Comparison of ENCODE assay signal across 14 cellular contexts in the genomic region with DNA sequence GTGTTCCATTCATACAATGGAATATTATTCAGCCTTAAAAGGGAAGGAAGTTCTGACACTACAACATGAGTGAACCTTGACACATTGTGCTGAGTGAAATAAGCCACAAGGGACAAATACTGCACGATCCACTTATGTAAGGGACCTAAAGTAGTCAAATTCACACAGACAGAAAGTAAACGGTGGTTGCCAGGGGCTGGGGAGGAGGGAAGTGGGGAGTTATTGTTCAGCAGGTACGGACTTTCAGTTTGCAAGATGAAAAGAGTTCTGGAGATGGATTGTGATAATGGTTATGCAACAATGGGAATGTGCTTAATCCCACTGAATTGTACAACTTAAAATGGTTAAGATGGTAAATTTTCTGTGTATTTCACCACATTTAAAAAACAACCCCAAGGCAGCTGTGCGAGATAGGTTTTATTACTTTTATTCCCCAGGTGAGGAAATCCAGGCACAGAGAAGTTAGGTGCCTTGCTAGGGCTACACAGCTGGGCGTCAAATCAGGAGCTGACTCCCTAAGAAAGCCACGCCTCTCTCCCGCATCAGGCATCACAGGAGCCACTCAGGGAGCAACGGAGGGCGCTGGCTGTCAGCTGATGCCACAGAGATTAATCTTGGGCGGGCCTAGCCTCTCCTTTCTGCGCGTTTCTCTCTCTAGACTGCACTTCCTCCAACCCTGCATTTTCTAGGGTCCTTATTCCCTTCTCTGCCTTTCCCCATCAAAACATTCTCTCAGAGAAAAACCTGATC. TPM values are rescaled to one million over a fixed set of nuclear protein-coding genes. Genes with fewer than 3 reads are reported as not detected.
DNase-seq lines count a peak whose midpoint lies in the region; ATAC-seq, FAIRE-seq and TF ChIP-seq lines count a peak whose summit lies in the region.
"Had no signal": no experiment of that assay in that cellular context is flagged by ENCODE, and none has a peak within 500 bp of the region (broad histone marks: within the 10 kb centered on the region; RNA-seq: fewer than 3 reads in every experiment).

No MANE protein-coding gene starts in this region.

- peak; percentile 47 for FAIRE-seq in endothelial cell of umbilical vein (lab: Jason Lieb, UNC)
- FAIRE-seq: endometrium, GM12892 had no signal

- RAD21 ChIA-PET in HCT116 (lab: Charles Lee; ENCODE audit: low non-redundant PET in 1 of 2, low total read pairs in 2 of 2, uncharacterized antibody in 2 of 2, unreplicated experiment in 2 of 2) = interaction anchor here in 1 of 2 experiments (0.6 kb wide), 1 partner anchor 136 kb away, joined by 3 read pairs; no protein-coding TSS in a partner anchor

- intact Hi-C loops in HCT116 (cut with micrococcal nuclease) (no loop called here), endothelial cell of umbilical vein (cut with micrococcal nuclease) (no loop called here), psoas muscle (cut with DNase I) (no loop called here)

- H3K27me3 Mint-ChIP-seq in activated naive CD8-positive, alpha-beta T cell treated with anti-CD3 and anti-CD28 coated beads for 36 hours = no peaks in the 10 kb centered on the region

- CTCF ChIA-PET in HCT116 (lab: Charles Lee) (no interaction called here), endothelial cell of umbilical vein (lab: Charles Lee) (interaction anchor here (1.9 kb wide), 1 partner anchor 11 kb away, joined by 5 read pairs; no protein-coding TSS in a partner anchor)

- H2AFZ ChIP-seq in HCT116 (ENCODE audit: low read depth, low read length, poor library complexity, severe bottlenecking) (peak overlapping the region; percentile 70), endothelial cell of umbilical vein (ENCODE audit: low read depth, low read length) (no peak overlapping the region)

- TF ChIP-seq CTCF in HCT116 (IDR thresholded peaks at IDR 0.05 in 2 of 3, conservative IDR thresholded peaks at IDR 0.05 in 1 of 3; ENCODE audit: borderline replicate concordance in 1 of 3, insufficient read depth in 1 of 3, low read depth in 2 of 3, low read length in 2 of 3) (no peak), endothelial cell of umbilical vein (IDR thresholded peaks at IDR 0.05; ENCODE audit: extremely low read depth in 1 of 2, insufficient read depth in 1 of 2, low read depth in 1 of 2, low read length in 2 of 2) (no peak), psoas muscle (IDR thresholded peaks at IDR 0.05) (no peak)

- H3K4me2 ChIP-seq in HCT116 (ENCODE audit: low read length) (peak overlapping the region; percentile 26), endothelial cell of umbilical vein (ENCODE audit: insufficient read depth, low read length) (no peak overlapping the region)
- H3K4me2 ChIP-seq: KMS-11 had no signal

- ATAC-seq in HCT116 = peak; percentile 97
- peak in 3 of 4 donors; percentile 57 to 63 (median 58) for ATAC-seq in psoas muscle

- H3K9me3 ChIP-seq in HCT116 (ENCODE audit: control insufficient read depth in 1 of 2, insufficient read depth in 1 of 2, low read depth in 1 of 2, low read length in 2 of 2) = no peaks in the 10 kb centered on the region
- H3K9me3 ChIP-seq in endothelial cell of umbilical vein (replicated peaks; ENCODE audit: control insufficient read depth, insufficient read depth, low read length) = no peaks in the 10 kb centered on the region
- no peaks in the 10 kb centered on the region for H3K9me3 ChIP-seq in psoas muscle
- H3K9me3 ChIP-seq: suprapubic skin had no signal

- H3K9me1 ChIP-seq in endothelial cell of umbilical vein (replicated peaks; ENCODE audit: control insufficient read depth, extremely low read depth, insufficient read depth, low read length) = no peaks in the 10 kb centered on the region

- POLR2A ChIA-PET in HCT116 (lab: Charles Lee) = no interaction called here
- POLR2A ChIA-PET in endothelial cell of umbilical vein (lab: Charles Lee) = no interaction called here

- H3K4me1 ChIP-seq in HCT116 (ENCODE audit: control insufficient read depth in 1 of 2, insufficient read depth in 2 of 2, low read length in 2 of 2) (peaks cover 0 to 10% of the 10 kb centered on the region in 2 experiments; a peak in 2 of 4 replicates), endothelial cell of umbilical vein (ENCODE audit: control insufficient read depth, extremely low read depth, insufficient read depth, low read length) (no peaks in the 10 kb centered on the region), psoas muscle (peaks cover 12% of the 10 kb centered on the region)

- no peaks in the 10 kb centered on the region for H3K9me3 Mint-ChIP-seq in activated naive CD8-positive, alpha-beta T cell treated with anti-CD3 and anti-CD28 coated beads for 36 hours

- H3K36me3 Mint-ChIP-seq in activated naive CD8-positive, alpha-beta T cell treated with anti-CD3 and anti-CD28 coated beads for 36 hours = no peaks in the 10 kb centered on the region

- TF ChIP-seq POLR2A in HCT116 (IDR thresholded peaks at IDR 0.05; ENCODE audit: borderline replicate concordance, extremely low read depth, insufficient read depth, insufficient read length) (no peak), endothelial cell of umbilical vein (IDR thresholded peaks at IDR 0.05; ENCODE audit: low read depth, low read length) (no peak)

- no peak overlapping the region for H3K27ac Mint-ChIP-seq in activated naive CD8-positive, alpha-beta T cell treated with anti-CD3 and anti-CD28 coated beads for 36 hours

- BruUV-seq in HCT116 (replicated peaks; lab: Mats Ljungman, UMichigan) (no TSS peak), endothelial cell of umbilical vein (replicated peaks; lab: Mats Ljungman, UMichigan) (no TSS peak)

- no peaks in the 10 kb centered on the region for H3K9me2 ChIP-seq in HCT116 (ENCODE audit: insufficient read depth)

- H3K27ac ChIP-seq in HCT116 (ENCODE audit: low read depth, low read length) (no peak overlapping the region), endothelial cell of umbilical vein (ENCODE audit: insufficient read depth, low read depth, low read length) (no peak overlapping the region), psoas muscle (no peak overlapping the region)
- H3K27ac ChIP-seq: KMS-11, suprapubic skin had no signal

- WGBS in psoas muscle, 3 donors = 60 to 73% (median 65%) methylated on average over 12 of the region's 12 CpGs

- H3K4me3 ChIP-seq in HCT116 (replicated peaks in 1 of 2; ENCODE audit: low read depth in 1 of 2, low read length in 2 of 2) (no peak overlapping the region), endothelial cell of umbilical vein (replicated peaks in 1 of 3; ENCODE audit: insufficient read depth in 1 of 3, low read depth in 1 of 3, low read length in 3 of 3) (no peak overlapping the region), psoas muscle (no peak overlapping the region)
- H3K4me3 ChIP-seq: suprapubic skin had no signal

- H4K20me1 ChIP-seq in HCT116 (ENCODE audit: insufficient read depth) = no peaks in the 10 kb centered on the region
- H4K20me1 ChIP-seq in endothelial cell of umbilical vein (replicated peaks; ENCODE audit: control insufficient read depth, extremely low read depth, insufficient read depth, low read length) = no peaks in the 10 kb centered on the region

- H3K36me3 ChIP-seq in HCT116 (ENCODE audit: control insufficient read depth in 1 of 2, insufficient read depth in 2 of 2, low read length in 2 of 2) = no peaks in the 10 kb centered on the region
- H3K36me3 ChIP-seq in endothelial cell of umbilical vein (ENCODE audit: control insufficient read depth in 2 of 2, extremely low read depth in 1 of 2, insufficient read depth in 2 of 2, low read length in 2 of 2) = no peaks in the 10 kb centered on the region
- no peaks in the 10 kb centered on the region for H3K36me3 ChIP-seq in psoas muscle (ENCODE audit: insufficient read depth in 1 of 2, low read depth in 1 of 2)
- H3K36me3 ChIP-seq: suprapubic skin had no signal

- no peaks in the 10 kb centered on the region for H3K4me1 Mint-ChIP-seq in activated naive CD8-positive, alpha-beta T cell treated with anti-CD3 and anti-CD28 coated beads for 36 hours

- H3K79me2 ChIP-seq in HCT116 (ENCODE audit: insufficient read depth, low read length) (no peaks in the 10 kb centered on the region), endothelial cell of umbilical vein (ENCODE audit: control insufficient read depth, insufficient read depth, low read length) (no peaks in the 10 kb centered on the region)

- no peak for TF ChIP-seq RAD21 in HCT116 (IDR thresholded peaks at IDR 0.05; ENCODE audit: low read depth)

- no peak overlapping the region for H3K9ac ChIP-seq in HCT116 (ENCODE audit: low read length)
- H3K9ac ChIP-seq in endothelial cell of umbilical vein (replicated peaks; ENCODE audit: extremely low read depth, insufficient read depth, low read length) = no peak overlapping the region
- H3K9ac ChIP-seq: KMS-11 had no signal

- dilution Hi-C loops in endothelial cell of umbilical vein (cut with MboI; ENCODE audit: extremely low pct_ligation_motif_present, low sequenced_read_pairs) = no loop called here

- no peak for DNase-seq in HCT116 (ENCODE audit: low read depth, low spot score)
- DNase-seq in NCI-H524 (lab: John Stamatoyannopoulos, UW) = peak; percentile 49 to 70
- DNase-seq in endothelial cell of umbilical vein (ENCODE audit: low read depth, low spot score) = peak; percentile 40
- no peak for DNase-seq in psoas muscle
- no peak for DNase-seq in activated naive CD8-positive, alpha-beta T cell treated with anti-CD3 and anti-CD28 coated beads for 36 hours
- DNase-seq in activated CD4-positive, alpha-beta T cell treated with anti-CD3 and anti-CD28 coated beads, Interleukin-2, amount 50 U/mL, for 1 hour = no peak
- no peak for DNase-seq in NK-92 treated with Interleukin-12 subunit alpha and Interleukin-12 subunit beta, amount 100 ng/mL, for 24 hours (lab: John Stamatoyannopoulos, UW)
- DNase-seq: amygdala; NCI-H446 treated with DMSO at 0.1 percent for 48 hours; stimulated activated CD4-positive, alpha-beta T cell treated with anti-CD3 and anti-CD28 coated beads, Interleukin-4, amount 100 ng/mL, for 4 hours had no signal

- no peak overlapping the region for H3K4me3 Mint-ChIP-seq in activated naive CD8-positive, alpha-beta T cell treated with anti-CD3 and anti-CD28 coated beads for 36 hours

- H3K27me3 ChIP-seq in HCT116 (ENCODE audit: insufficient read depth, low read length) = no peaks in the 10 kb centered on the region
- peaks cover 0 to 6% of the 10 kb centered on the region in 2 experiments for H3K27me3 ChIP-seq in endothelial cell of umbilical vein (ENCODE audit: control insufficient read depth in 2 of 2, insufficient read depth in 2 of 2, low read length in 2 of 2)
- H3K27me3 ChIP-seq in psoas muscle (ENCODE audit: insufficient read depth in 3 of 3, low read length in 2 of 3) = no peaks in the 10 kb centered on the region
- H3K27me3 ChIP-seq: suprapubic skin had no signal

RNA-seq across cellular contexts. Expression of gene TRAF3IP2, which starts 9.3 kb away (rescaled TPM):
- total RNA-seq in HCT116 (2021; ENCODE audit: unreplicated experiment) = 22.3 TPM
- polyA plus RNA-seq in HCT116 (2012) = 21.5 and 22.3 TPM in 2 replicates
- total RNA-seq in endothelial cell of umbilical vein = 16.5 and 19.2 TPM in 2 replicates
- polyA plus RNA-seq in endothelial cell of umbilical vein = 17.1 and 18.1 TPM in 2 replicates
- polyA plus RNA-seq in endothelial cell of umbilical vein (2011; cell fraction: cytosol; rRNA removed) = 21.0 and 24.8 TPM in 2 replicates
- polyA plus RNA-seq in endothelial cell of umbilical vein (2011; cell fraction: nucleus; rRNA removed) = 12.4 and 13.2 TPM in 2 replicates
- polyA plus RNA-seq in endothelial cell of umbilical vein (2012) = 12.8 and 16.4 TPM in 2 replicates
- polyA minus RNA-seq in endothelial cell of umbilical vein = 17.3 and 17.8 TPM in 2 replicates
- polyA minus RNA-seq in endothelial cell of umbilical vein (2011; cell fraction: cytosol; rRNA and poly(A)+ RNA removed) = 13.4 TPM
- 6.3 and 8.6 TPM in 2 replicates for polyA minus RNA-seq in endothelial cell of umbilical vein (2011; cell fraction: nucleus; rRNA and poly(A)+ RNA removed)
- 10 to 100 TPM; 17.1 to 49.3 (median 19.5) TPM for total RNA-seq in psoas muscle
- 10 to 100 TPM in 2 of 3 donors, 1 to 10 TPM in 1; 7.9 to 46.5 (median 11.6) TPM for polyA plus RNA-seq in psoas muscle
- total RNA-seq in activated naive CD8-positive, alpha-beta T cell treated with anti-CD3 and anti-CD28 coated beads for 36 hours = 10 to 100 TPM; 23.0 to 24.6 TPM

Comparison
In these comparisons a context has a peak if more than half of its experiments do, and no peak if none do; other contexts are left out.
1. DNase-seq: peak in NCI-H524 (2 of 2) and endothelial cell of umbilical vein (single experiment); none in HCT116 (single experiment), psoas muscle (0 of 2), activated naive CD8-positive, alpha-beta T cell treated with anti-CD3 and anti-CD28 coated beads for 36 hours (single experiment), activated CD4-positive, alpha-beta T cell treated with anti-CD3 and anti-CD28 coated beads, Interleukin-2, amount 50 U/mL, for 1 hour (single experiment) and NK-92 treated with Interleukin-12 subunit alpha and Interleukin-12 subunit beta, amount 100 ng/mL, for 24 hours (single experiment).